ENCODE assay signal across 8 cellular contexts in the genomic region with DNA sequence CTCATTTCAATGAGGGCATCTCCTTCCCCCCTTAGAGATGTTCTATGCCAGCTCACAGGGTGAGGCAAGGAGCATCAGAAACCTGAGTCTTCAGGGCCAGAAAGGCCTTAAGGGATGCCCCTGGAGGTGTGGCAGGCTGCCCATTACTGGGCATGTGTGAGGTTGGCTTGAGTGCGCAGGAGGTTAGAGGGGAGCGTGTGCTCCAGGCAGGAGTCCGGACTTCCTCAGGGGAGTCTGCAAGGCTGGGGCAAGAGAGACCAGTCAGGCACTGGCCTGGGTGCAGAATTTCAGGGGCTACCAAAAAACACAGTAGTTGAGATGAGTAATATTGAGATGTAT. TPM values are rescaled to one million over a fixed set of nuclear protein-coding genes. Genes with fewer than 3 reads are reported as not detected.
DNase-seq lines count a peak whose midpoint lies in the region; ATAC-seq, FAIRE-seq and TF ChIP-seq lines count a peak whose summit lies in the region.

No MANE protein-coding gene starts in this region.

- ATAC-seq in HG02642 (IDR thresholded peaks at IDR 0.05; ENCODE audit: poor library complexity, unreplicated experiment) (no peak), GM18861 (IDR thresholded peaks at IDR 0.05; ENCODE audit: unreplicated experiment) (no peak)

- DNase-seq in activated CD4-positive, alpha-beta T cell treated with anti-CD3 and anti-CD28 coated beads, Interleukin-2, amount 10 ng/mL, durations not matched to agents 7 days and 5 days, result no peak
- no peak for DNase-seq in activated CD4-positive, alpha-beta T cell treated with anti-CD3 and anti-CD28 coated beads, Interleukin-2, amount 50 U/mL, for 48 hours
- DNase-seq in activated naive CD8-positive, alpha-beta T cell treated with anti-CD3 and anti-CD28 coated beads for 36 hours, result no peak
- no peak for DNase-seq in kidney
- DNase-seq in amniotic stem cell (lab: John Stamatoyannopoulos, UW), result no peak

- TF ChIP-seq CTCF in kidney (IDR thresholded peaks at IDR 0.05; ENCODE audit: borderline replicate concordance, extremely low read depth, insufficient read depth), result no peak

- no peaks in the 10 kb centered on the region for H3K9me3 Mint-ChIP-seq in activated CD4-positive, alpha-beta T cell treated with anti-CD3 and anti-CD28 coated beads, Interleukin-2, amount 10 ng/mL, durations not matched to agents 7 days and 5 days
- H3K9me3 Mint-ChIP-seq in activated naive CD8-positive, alpha-beta T cell treated with anti-CD3 and anti-CD28 coated beads for 36 hours, result no peaks in the 10 kb centered on the region

- CTCF ChIA-PET in activated CD4-positive, alpha-beta T cell treated with anti-CD3 and anti-CD28 coated beads, Interleukin-2, amount 10 ng/mL, durations not matched to agents 7 days and 5 days (lab: Charles Lee), result interaction anchor here (0.7 to 2.0 kb wide), 19 partner anchors 8 to 111 kb away, joined by 3 to 11 read pairs (median 4); a partner anchor contains a TSS

- peaks cover 18 to 34% of the 10 kb centered on the region in 2 donors for H3K4me1 ChIP-seq in kidney (ENCODE audit: control insufficient read depth in 1 of 2, insufficient read depth in 1 of 2, low read depth in 1 of 2, low read length in 2 of 2)
- H3K4me1 ChIP-seq in thymus (ENCODE audit: control insufficient read depth, insufficient read depth, low read length), result peaks cover 20% of the 10 kb centered on the region

- intact Hi-C loops in kidney (cut with DNase I), result no loop called here

- H3K9me3 ChIP-seq in kidney (ENCODE audit: control insufficient read depth in 1 of 2, low read length in 2 of 2) (no peaks in the 10 kb centered on the region), thymus (ENCODE audit: control insufficient read depth) (no peaks in the 10 kb centered on the region)

- 96% methylated on average over 3 of the region's 3 CpGs for WGBS in thymus

- H3K9ac ChIP-seq in kidney (ENCODE audit: low read length in 2 of 2), result no peak overlapping the region

- H3K27me3 Mint-ChIP-seq in activated CD4-positive, alpha-beta T cell treated with anti-CD3 and anti-CD28 coated beads, Interleukin-2, amount 10 ng/mL, durations not matched to agents 7 days and 5 days, result peaks cover 3% of the 10 kb centered on the region
- H3K27me3 Mint-ChIP-seq in activated naive CD8-positive, alpha-beta T cell treated with anti-CD3 and anti-CD28 coated beads for 36 hours, result no peaks in the 10 kb centered on the region

- H3K27ac ChIP-seq in kidney (ENCODE audit: low read depth in 2 of 2, low read length in 2 of 2) (no peak overlapping the region), thymus (ENCODE audit: low read depth) (no peak overlapping the region)

- POLR2A ChIA-PET in activated CD4-positive, alpha-beta T cell treated with anti-CD3 and anti-CD28 coated beads, Interleukin-2, amount 10 ng/mL, durations not matched to agents 7 days and 5 days (lab: Charles Lee), result no interaction called here

- FAIRE-seq in kidney (lab: Jason Lieb, UNC), result no peak

- H3K36me3 Mint-ChIP-seq in activated CD4-positive, alpha-beta T cell treated with anti-CD3 and anti-CD28 coated beads, Interleukin-2, amount 10 ng/mL, durations not matched to agents 7 days and 5 days (ENCODE audit: low read depth), result peaks cover 2% of the 10 kb centered on the region
- no peaks in the 10 kb centered on the region for H3K36me3 Mint-ChIP-seq in activated naive CD8-positive, alpha-beta T cell treated with anti-CD3 and anti-CD28 coated beads for 36 hours

- peaks cover 26% of the 10 kb centered on the region for H3K27me3 ChIP-seq in thymus (ENCODE audit: control insufficient read depth, insufficient read depth)

- H3K27ac Mint-ChIP-seq in activated CD4-positive, alpha-beta T cell treated with anti-CD3 and anti-CD28 coated beads, Interleukin-2, amount 10 ng/mL, durations not matched to agents 7 days and 5 days, result peak overlapping the region; percentile 63
- peak overlapping the region; percentile 0 for H3K27ac Mint-ChIP-seq in activated naive CD8-positive, alpha-beta T cell treated with anti-CD3 and anti-CD28 coated beads for 36 hours

- peak overlapping the region; percentile 69 for H3K4me3 Mint-ChIP-seq in activated CD4-positive, alpha-beta T cell treated with anti-CD3 and anti-CD28 coated beads, Interleukin-2, amount 10 ng/mL, durations not matched to agents 7 days and 5 days
- peak overlapping the region; percentile 80 for H3K4me3 Mint-ChIP-seq in activated naive CD8-positive, alpha-beta T cell treated with anti-CD3 and anti-CD28 coated beads for 36 hours

- H3K36me3 ChIP-seq in kidney (ENCODE audit: control insufficient read depth in 1 of 2, insufficient read depth in 2 of 2, low read length in 2 of 2) (no peaks in the 10 kb centered on the region), thymus (ENCODE audit: control insufficient read depth, insufficient read depth) (no peaks in the 10 kb centered on the region)

- H3K4me3 ChIP-seq in kidney (ENCODE audit: low read length in 2 of 2) (peak overlapping the region; percentile 28 to 50), thymus (ENCODE audit: low read length) (peak overlapping the region; percentile 72)

- H3K4me1 Mint-ChIP-seq in activated CD4-positive, alpha-beta T cell treated with anti-CD3 and anti-CD28 coated beads, Interleukin-2, amount 10 ng/mL, durations not matched to agents 7 days and 5 days, result peaks cover 56% of the 10 kb centered on the region
- H3K4me1 Mint-ChIP-seq in activated naive CD8-positive, alpha-beta T cell treated with anti-CD3 and anti-CD28 coated beads for 36 hours, result peaks cover 33% of the 10 kb centered on the region

RNA-seq across cellular contexts. Expression of a gene that starts 1.9 kb away (rescaled TPM):
- 1 to 10 TPM; 3.4 to 3.5 TPM for total RNA-seq in activated CD4-positive, alpha-beta T cell treated with anti-CD3 and anti-CD28 coated beads, Interleukin-2, amount 10 ng/mL, durations not matched to agents 7 days and 5 days
- total RNA-seq in activated naive CD8-positive, alpha-beta T cell treated with anti-CD3 and anti-CD28 coated beads for 36 hours, result 1 to 10 TPM; 2.1 to 2.4 TPM
- 33.2 TPM for total RNA-seq in kidney
- polyA plus RNA-seq in kidney (ENCODE audit: insufficient read depth, low read depth, low replicate concordance) (35.1 TPM), thymus (6.7 TPM)

RNA-seq across cellular contexts. Expression of a gene that starts 54.8 kb away (rescaled TPM):
- not detected for total RNA-seq in activated CD4-positive, alpha-beta T cell treated with anti-CD3 and anti-CD28 coated beads, Interleukin-2, amount 10 ng/mL, durations not matched to agents 7 days and 5 days
- not detected for total RNA-seq in activated naive CD8-positive, alpha-beta T cell treated with anti-CD3 and anti-CD28 coated beads for 36 hours
- not detected for total RNA-seq in kidney
- polyA plus RNA-seq in kidney (ENCODE audit: insufficient read depth, low read depth, low replicate concordance) (not detected), thymus (0.05 TPM)
